ENCODE assay signal across 12 cellular contexts in the genomic region with DNA sequence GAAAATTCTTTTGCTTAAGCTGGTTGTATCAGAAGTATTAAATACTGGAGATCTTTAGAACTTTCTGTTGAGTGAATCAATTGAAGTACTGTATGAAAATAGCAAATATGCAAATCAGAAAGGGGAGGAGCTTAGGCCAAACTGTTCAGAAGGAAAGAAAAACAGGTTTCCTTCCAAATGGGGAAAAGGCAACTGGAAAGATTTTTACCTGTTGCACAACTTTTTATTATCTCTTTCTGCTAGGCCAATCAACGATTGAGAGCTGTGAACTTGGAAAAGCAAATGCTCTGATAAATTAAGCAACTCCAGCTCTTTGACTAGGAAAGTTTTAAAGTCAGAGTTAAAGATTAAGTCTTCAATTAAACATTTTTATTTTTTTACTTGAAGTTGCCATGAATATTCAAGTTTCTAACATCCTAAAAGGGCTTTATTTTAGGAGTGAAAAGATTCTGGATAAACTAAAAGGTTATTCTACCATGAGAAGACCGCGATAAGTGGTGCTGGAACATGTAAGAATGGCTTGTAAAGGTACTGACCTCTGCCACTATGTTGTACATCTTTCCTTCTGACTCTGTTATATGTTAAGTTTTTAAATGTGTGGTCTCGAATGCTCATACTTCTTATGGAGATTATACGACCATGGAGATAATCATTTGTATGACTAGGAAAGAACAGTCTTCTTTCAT. TPM values are rescaled to one million over a fixed set of nuclear protein-coding genes. Genes with fewer than 3 reads are reported as not detected.
DNase-seq lines count a peak whose midpoint lies in the region; ATAC-seq and TF ChIP-seq lines count a peak whose summit lies in the region.
"Had no signal": no experiment of that assay in that cellular context is flagged by ENCODE, and none has a peak within 500 bp of the region (broad histone marks: within the 10 kb centered on the region; RNA-seq: fewer than 3 reads in every experiment).

No MANE protein-coding gene starts in this region.

- no peak overlapping the region for H3K56ac ChIP-seq in IMR-90 (ENCODE audit: extremely low read depth, insufficient read depth, low read length)

- peak overlapping the region in 2 of 11 experiments; percentile 9 to 26; a peak in 2 of 22 replicates for H3K9ac ChIP-seq in BLaER1 treated with 17β-estradiol and CSF1 and Interleukin-3, amounts not matched to agents 10 nM and 100 nM
- no peak overlapping the region for H3K9ac ChIP-seq in IMR-90 (ENCODE audit: low read depth, low read length)

- no peak overlapping the region for H2AK5ac ChIP-seq in IMR-90 (ENCODE audit: low read depth, low read length)

- no peaks in the 10 kb centered on the region for H3K9me3 ChIP-seq in BLaER1 treated with 17β-estradiol and CSF1 and Interleukin-3, amounts not matched to agents 10 nM and 100 nM (replicated peaks in 1 of 11)
- H3K9me3 ChIP-seq in IMR-90 (ENCODE audit: control insufficient read depth, insufficient read depth, low read length), result no peaks in the 10 kb centered on the region
- H3K9me3 ChIP-seq in gastrocnemius medialis, result no peaks in the 10 kb centered on the region

- no peak overlapping the region for H3K14ac ChIP-seq in IMR-90 (replicated peaks; ENCODE audit: low read depth, low read length)

- H3K27ac ChIP-seq in BLaER1 treated with 17β-estradiol and CSF1 and Interleukin-3, amounts not matched to agents 10 nM and 100 nM, result peak overlapping the region in 9 of 11 experiments; percentile 2 to 56 (median 38); a peak in 14 of 22 replicates
- no peak overlapping the region for H3K27ac ChIP-seq in IMR-90 (ENCODE audit: insufficient read depth, low read length)
- H3K27ac ChIP-seq in gastrocnemius medialis, result no peak overlapping the region

- H3K4ac ChIP-seq in IMR-90 (ENCODE audit: low read depth, low read length), result no peak overlapping the region

- dilution Hi-C loops in IMR-90 (cut with HindIII; ENCODE audit: low sequenced_read_pairs, unreplicated experiment), result no loop called here

- peak overlapping the region; percentile 36; the same call in 1 of the 2 replicates for H3K18ac ChIP-seq in IMR-90 (ENCODE audit: low read depth, low read length)

- H4K91ac ChIP-seq in IMR-90 (ENCODE audit: insufficient read depth, low read depth, low read length), result no peak overlapping the region

- H3K27me3 ChIP-seq in BLaER1 treated with 17β-estradiol and CSF1 and Interleukin-3, amounts not matched to agents 10 nM and 100 nM, result no peaks in the 10 kb centered on the region
- H3K27me3 ChIP-seq in IMR-90 (ENCODE audit: control insufficient read depth, insufficient read depth, low read length), result no peaks in the 10 kb centered on the region
- H3K27me3 ChIP-seq in gastrocnemius medialis, result no peaks in the 10 kb centered on the region

- H2AFZ ChIP-seq in IMR-90 (replicated peaks; ENCODE audit: low read length, poor library complexity), result no peak overlapping the region

- no peak overlapping the region for H2BK20ac ChIP-seq in IMR-90 (ENCODE audit: low read depth, low read length)

- H2BK15ac ChIP-seq in IMR-90 (ENCODE audit: low read depth, low read length), result no peak overlapping the region

- POLR2A ChIA-PET in IMR-90 (lab: Charles Lee; ENCODE audit: unreplicated experiment), result no interaction called here

- H2BK5ac ChIP-seq in IMR-90 (ENCODE audit: low read depth, low read length, poor library complexity, severe bottlenecking), result no peak overlapping the region

- peaks cover 27 to 100% (median 43%) of the 10 kb centered on the region in 10 experiments for H3K4me1 ChIP-seq in BLaER1 treated with 17β-estradiol and CSF1 and Interleukin-3, amounts not matched to agents 10 nM and 100 nM
- H3K4me1 ChIP-seq in IMR-90 (ENCODE audit: control insufficient read depth, insufficient read depth, low read length), result peaks cover 19% of the 10 kb centered on the region
- peaks cover 25 to 36% of the 10 kb centered on the region in 2 donors for H3K4me1 ChIP-seq in gastrocnemius medialis

- no peak overlapping the region for H4K8ac ChIP-seq in IMR-90 (ENCODE audit: low read depth in 2 of 2, low read length in 2 of 2)

- no peak overlapping the region for H3K4me3 ChIP-seq in BLaER1 treated with 17β-estradiol and CSF1 and Interleukin-3, amounts not matched to agents 10 nM and 100 nM
- H3K4me3 ChIP-seq in IMR-90 (ENCODE audit: insufficient read depth, low read depth, low read length) (no peak overlapping the region), fibroblast of pulmonary artery (replicated peaks; ENCODE audit: low read depth, low read length) (no peak overlapping the region), gastrocnemius medialis (no peak overlapping the region)

- in situ Hi-C loops in IMR-90 (cut with MboI; ENCODE audit: low sequenced_read_pairs) (no loop called here), gastrocnemius medialis (cut with MboI; ENCODE audit: low sequenced_read_pairs in 4 of 4) (no loop called here)

- TF ChIP-seq CTCF in IMR-90 (conservative IDR thresholded peaks at IDR 0.05; ENCODE audit: low read depth, low read length), result no peak
- TF ChIP-seq CTCF in fibroblast of pulmonary artery (IDR thresholded peaks at IDR 0.05; ENCODE audit: low read length, missing control alignments), result no peak
- no peak for TF ChIP-seq CTCF in gastrocnemius medialis (IDR thresholded peaks at IDR 0.05 in 4 of 5, conservative IDR thresholded peaks at IDR 0.05 in 1 of 5)

- peak overlapping the region; percentile 1 to 54 (median 37); a peak in 19 of 22 replicates for H3K4me2 ChIP-seq in BLaER1 treated with 17β-estradiol and CSF1 and Interleukin-3, amounts not matched to agents 10 nM and 100 nM
- H3K4me2 ChIP-seq in IMR-90 (ENCODE audit: low read depth, low read length), result peak overlapping the region; percentile 11; the same call in 1 of the 2 replicates

- TF ChIP-seq POLR2A in IMR-90 (IDR thresholded peaks at IDR 0.05; ENCODE audit: low read depth, low read length), result no peak
- no peak for TF ChIP-seq POLR2A in gastrocnemius medialis (IDR thresholded peaks at IDR 0.05)

- DNase-seq in IMR-90, result no peak
- DNase-seq in fibroblast of pulmonary artery (ENCODE audit: low read depth), result peak; percentile 64
- DNase-seq in sciatic nerve (ENCODE audit: low spot score), result no peak
- no peak for DNase-seq in mucosa of gallbladder (ENCODE audit: low spot score)
- DNase-seq in NCI-H1694 treated with DMSO at 0.1 percent for 48 hours (lab: John Stamatoyannopoulos, UW), result no peak
- DNase-seq in gastrocnemius medialis, result no peak
- DNase-seq: GOT3, hypothalamus, nucleus accumbens had no signal

- H3K23ac ChIP-seq in IMR-90 (ENCODE audit: low read depth, low read length), result no peak overlapping the region

- CTCF ChIA-PET in IMR-90 (lab: Yijun Ruan, JAX), result interaction anchor here (1.4 kb wide), 1 partner anchor 18 kb away, joined by 4 read pairs; no protein-coding TSS in a partner anchor

- no peak overlapping the region for H2AK9ac ChIP-seq in IMR-90 (replicated peaks; ENCODE audit: low read depth, low read length, poor library complexity)

- peaks cover 26% of the 10 kb centered on the region for H3K9me1 ChIP-seq in IMR-90 (ENCODE audit: insufficient read depth, low read length)

- no CpG with 5 or more reads among the region's 5 CpGs for WGBS in IMR-90 (ENCODE audit: extremely low coverage in 2 of 2, insufficient read length in 1 of 2), 2 experiments

- no peak overlapping the region for H2BK120ac ChIP-seq in IMR-90 (ENCODE audit: low read depth, low read length)

- H3K36me3 ChIP-seq in BLaER1 treated with 17β-estradiol and CSF1 and Interleukin-3, amounts not matched to agents 10 nM and 100 nM, result peaks cover 0 to 63% (median 48%) of the 10 kb centered on the region in 11 experiments; a peak in 20 of 22 replicates
- H3K36me3 ChIP-seq in IMR-90 (ENCODE audit: control insufficient read depth, insufficient read depth, low read length) (no peaks in the 10 kb centered on the region), gastrocnemius medialis (no peaks in the 10 kb centered on the region)

- peaks cover 0 to 100% (median 35%) of the 10 kb centered on the region in 11 experiments; a peak in 12 of 22 replicates for H4K20me1 ChIP-seq in BLaER1 treated with 17β-estradiol and CSF1 and Interleukin-3, amounts not matched to agents 10 nM and 100 nM
- peaks cover 56% of the 10 kb centered on the region; the same call in 1 of the 2 replicates for H4K20me1 ChIP-seq in IMR-90 (ENCODE audit: insufficient read depth, low read length)

- H3K79me1 ChIP-seq in IMR-90 (ENCODE audit: low read depth in 1 of 2, low read length in 2 of 2), result peaks cover 12 to 84% of the 10 kb centered on the region in 2 experiments

- H4K5ac ChIP-seq in IMR-90 (ENCODE audit: low read depth, low read length), result no peak overlapping the region

- TF ChIP-seq RAD21 in IMR-90 (IDR thresholded peaks at IDR 0.05; ENCODE audit: low read length), result no peak

- intact Hi-C loops in IMR-90 (cut with micrococcal nuclease) (loop anchor here (2.0 kb wide), 1 partner anchor 17 kb away; no protein-coding TSS in a partner anchor), sciatic nerve (cut with DNase I) (no loop called here), gastrocnemius medialis (cut with DNase I; ENCODE audit: low total_unique reads) (no loop called here)

- ATAC-seq in IMR-90 (ENCODE audit: low read depth), result no peak
- ATAC-seq in sciatic nerve, result peak; percentile 74
- no peak for ATAC-seq in GM21360 (IDR thresholded peaks at IDR 0.05; ENCODE audit: unreplicated experiment)
- no peak for ATAC-seq in gastrocnemius medialis
- ATAC-seq: WTC11 had no signal

- no TSS peak for BruUV-seq in IMR-90 (replicated peaks; lab: Mats Ljungman, UMichigan)

TF ChIP-seq in IMR-90, 13 proteins besides CTCF, POLR2A, EP300 and RAD21 (continues in another document):
- TF ChIP-seq CEBPB (IDR thresholded peaks at IDR 0.05; ENCODE audit: low read depth, low read length) (peak; percentile 63; the same call in 1 of the 2 replicates), BHLHE40 (IDR thresholded peaks at IDR 0.05; ENCODE audit: low read depth, low read length) (no peak), RFX5 (IDR thresholded peaks at IDR 0.05; ENCODE audit: low read depth, low read length) (no peak)

RNA-seq across cellular contexts. Expression of gene DCUN1D3, which starts 16.5 kb away (rescaled TPM):
- total RNA-seq in IMR-90 (2012; rRNA removed) (42.3 and 51.7 TPM in 2 replicates), sciatic nerve (30.7 TPM), mucosa of gallbladder (22.2 TPM), gastrocnemius medialis (10 to 100 TPM in 1 of 4 donors, 1 to 10 TPM in 3; 7.6 to 10.5 (median 8.3) TPM)
- 7.4 and 8.1 TPM in 2 replicates for polyA plus RNA-seq in IMR-90 (2012; rRNA removed)
- 2.8 and 4.2 TPM in 2 replicates for polyA plus RNA-seq in IMR-90 (2012; cell fraction: cytosol; rRNA removed)
- 4.4 and 12.9 TPM in 2 replicates for polyA plus RNA-seq in IMR-90 (2012; cell fraction: nucleus; rRNA removed; ENCODE audit: low replicate concordance)

RNA-seq across cellular contexts. Expression of gene LYRM1, which starts 16.9 kb away (rescaled TPM):
- total RNA-seq in IMR-90 (2012; rRNA removed) (35.0 and 43.6 TPM in 2 replicates), sciatic nerve (25.6 TPM), mucosa of gallbladder (28.6 TPM), gastrocnemius medialis (10 to 100 TPM; 36.4 to 74.7 (median 38.8) TPM)
- 15.8 and 19.0 TPM in 2 replicates for polyA plus RNA-seq in IMR-90 (2012; rRNA removed)
- 7.2 and 10.4 TPM in 2 replicates for polyA plus RNA-seq in IMR-90 (2012; cell fraction: cytosol; rRNA removed)
- 3.3 and 13.6 TPM in 2 replicates for polyA plus RNA-seq in IMR-90 (2012; cell fraction: nucleus; rRNA removed; ENCODE audit: low replicate concordance)

Comparison
In these comparisons a context has a peak if more than half of its experiments do, and no peak if none do; other contexts are left out.
1. H3K27ac ChIP-seq: peak in BLaER1 treated with 17β-estradiol and CSF1 and Interleukin-3, amounts not matched to agents 10 nM and 100 nM (9 of 11); none in IMR-90 (single experiment) and gastrocnemius medialis (0 of 4).